In genomic region chr1:200483491-200484143, GRCh38 we compare ENCODE assay signal across 9 cellular contexts.
DNase-seq lines count a peak whose midpoint lies in the region; ATAC-seq and TF ChIP-seq lines count a peak whose summit lies in the region.
"Had no signal": no experiment of that assay in that cellular context is flagged by ENCODE, and none has a peak within 500 bp of the region (broad histone marks: within the 10 kb centered on the region; RNA-seq: fewer than 3 reads in every experiment).

No MANE protein-coding gene starts in this region.

- no peaks in the 10 kb centered on the region for H3K27me3 ChIP-seq in kidney epithelial cell (ENCODE audit: control insufficient read depth, insufficient read depth, low read length)

- peak overlapping the region; percentile 68 for H3K4me3 Mint-ChIP-seq in activated T-helper 1 cell treated with anti-CD3 and anti-CD28 coated beads, Interleukin-12 subunit alpha, Interleukin-12 subunit beta, Interleukin-2, Interleukin-4 antibody, amounts not matched to agents 30 ng/mL and 10 ng/mL and 1 ng/mL, durations not matched to agents 14 hours and 24 hours and 36 hours
- no peak overlapping the region for H3K4me3 Mint-ChIP-seq in endothelial cell (ENCODE audit: unreplicated experiment)
- H3K4me3 Mint-ChIP-seq: dendritic cell treated with granulocyte-macrophage colony-stimulating factor and Interleukin-4, amounts not matched to agents 40 ng/mL and 50 ng/mL, for 4 days had no signal

- H3K27me3 Mint-ChIP-seq in activated T-helper 1 cell treated with anti-CD3 and anti-CD28 coated beads, Interleukin-12 subunit alpha, Interleukin-12 subunit beta, Interleukin-2, Interleukin-4 antibody, amounts not matched to agents 30 ng/mL and 10 ng/mL and 1 ng/mL, durations not matched to agents 14 hours and 24 hours and 36 hours (ENCODE audit: insufficient read depth) = no peaks in the 10 kb centered on the region
- no peaks in the 10 kb centered on the region for H3K27me3 Mint-ChIP-seq in endothelial cell (ENCODE audit: unreplicated experiment)

- no peaks in the 10 kb centered on the region for H3K36me3 ChIP-seq in kidney epithelial cell (ENCODE audit: control insufficient read depth, insufficient read depth, low read length)

- intact Hi-C loops in activated T-helper 1 cell treated with anti-CD3 and anti-CD28 coated beads, Interleukin-12 subunit alpha, Interleukin-12 subunit beta, Interleukin-2, Interleukin-4 antibody, amounts not matched to agents 30 ng/mL and 10 ng/mL and 1 ng/mL, durations not matched to agents 14 hours and 24 hours and 36 hours (cut with micrococcal nuclease) = loop anchor here (1.0 to 2.0 kb wide), 7 partner anchors 10 to 333 kb away; partner anchors contain the start of gene ZNF281

- ATAC-seq in GM18870 (IDR thresholded peaks at IDR 0.05; ENCODE audit: unreplicated experiment) (peak; percentile 99), HG02642 (IDR thresholded peaks at IDR 0.05; ENCODE audit: poor library complexity, unreplicated experiment) (peak; percentile 99)

- DNase-seq in NCI-H2227 treated with DMSO at 0.1 percent for 48 hours (lab: John Stamatoyannopoulos, UW) (peak; percentile 41), kidney epithelial cell (ENCODE audit: low read depth) (peak; percentile 99), stromal cell of bone marrow (ENCODE audit: low read depth) (peak; percentile 97), SK-N-DZ (ENCODE audit: low spot score) (no peak), endothelial cell (ENCODE audit: low spot score) (no peak)
- peak; percentile 69 for DNase-seq in activated T-helper 1 cell treated with anti-CD3 and anti-CD28 coated beads, Interleukin-12 subunit alpha, Interleukin-12 subunit beta, Interleukin-2, Interleukin-4 antibody, amounts not matched to agents 30 ng/mL and 10 ng/mL and 1 ng/mL, durations not matched to agents 14 hours and 24 hours and 36 hours (ENCODE audit: low spot score)

- peaks cover 37% of the 10 kb centered on the region for H3K4me1 Mint-ChIP-seq in activated T-helper 1 cell treated with anti-CD3 and anti-CD28 coated beads, Interleukin-12 subunit alpha, Interleukin-12 subunit beta, Interleukin-2, Interleukin-4 antibody, amounts not matched to agents 30 ng/mL and 10 ng/mL and 1 ng/mL, durations not matched to agents 14 hours and 24 hours and 36 hours (ENCODE audit: low read depth)
- peaks cover 5% of the 10 kb centered on the region for H3K4me1 Mint-ChIP-seq in endothelial cell (ENCODE audit: unreplicated experiment)

- H3K4me3 ChIP-seq in kidney epithelial cell (ENCODE audit: low read depth, low read length) = no peak overlapping the region

- peaks cover 2% of the 10 kb centered on the region for H3K36me3 Mint-ChIP-seq in activated T-helper 1 cell treated with anti-CD3 and anti-CD28 coated beads, Interleukin-12 subunit alpha, Interleukin-12 subunit beta, Interleukin-2, Interleukin-4 antibody, amounts not matched to agents 30 ng/mL and 10 ng/mL and 1 ng/mL, durations not matched to agents 14 hours and 24 hours and 36 hours (ENCODE audit: low read depth)
- no peaks in the 10 kb centered on the region for H3K36me3 Mint-ChIP-seq in endothelial cell (ENCODE audit: low read depth, unreplicated experiment)

- H3K9me3 Mint-ChIP-seq in activated T-helper 1 cell treated with anti-CD3 and anti-CD28 coated beads, Interleukin-12 subunit alpha, Interleukin-12 subunit beta, Interleukin-2, Interleukin-4 antibody, amounts not matched to agents 30 ng/mL and 10 ng/mL and 1 ng/mL, durations not matched to agents 14 hours and 24 hours and 36 hours = no peaks in the 10 kb centered on the region
- no peaks in the 10 kb centered on the region for H3K9me3 Mint-ChIP-seq in endothelial cell (ENCODE audit: unreplicated experiment)
- H3K9me3 Mint-ChIP-seq: dendritic cell treated with granulocyte-macrophage colony-stimulating factor and Interleukin-4, amounts not matched to agents 40 ng/mL and 50 ng/mL, for 4 days had no signal

- no peak for TF ChIP-seq CTCF in kidney epithelial cell (IDR thresholded peaks at IDR 0.05; ENCODE audit: insufficient read depth, low read length, poor library complexity, severe bottlenecking)
- no peak for TF ChIP-seq CTCF in endothelial cell (IDR thresholded peaks at IDR 0.05; ENCODE audit: unreplicated experiment)

- H3K27ac Mint-ChIP-seq in activated T-helper 1 cell treated with anti-CD3 and anti-CD28 coated beads, Interleukin-12 subunit alpha, Interleukin-12 subunit beta, Interleukin-2, Interleukin-4 antibody, amounts not matched to agents 30 ng/mL and 10 ng/mL and 1 ng/mL, durations not matched to agents 14 hours and 24 hours and 36 hours = peak overlapping the region; percentile 86
- no peak overlapping the region for H3K27ac Mint-ChIP-seq in endothelial cell (ENCODE audit: unreplicated experiment)
- H3K27ac Mint-ChIP-seq: dendritic cell treated with granulocyte-macrophage colony-stimulating factor and Interleukin-4, amounts not matched to agents 40 ng/mL and 50 ng/mL, for 4 days had no signal

Comparison
In these comparisons a context has a peak if more than half of its experiments do, and no peak if none do; other contexts are left out.
1. DNase-seq: peak in NCI-H2227 treated with DMSO at 0.1 percent for 48 hours (single experiment), activated T-helper 1 cell treated with anti-CD3 and anti-CD28 coated beads, Interleukin-12 subunit alpha, Interleukin-12 subunit beta, Interleukin-2, Interleukin-4 antibody, amounts not matched to agents 30 ng/mL and 10 ng/mL and 1 ng/mL, durations not matched to agents 14 hours and 24 hours and 36 hours (single experiment), kidney epithelial cell (single experiment) and stromal cell of bone marrow (single experiment); none in SK-N-DZ (single experiment) and endothelial cell (single experiment).